Comparison of ENCODE assay signal across 9 cellular contexts in the genomic region with DNA sequence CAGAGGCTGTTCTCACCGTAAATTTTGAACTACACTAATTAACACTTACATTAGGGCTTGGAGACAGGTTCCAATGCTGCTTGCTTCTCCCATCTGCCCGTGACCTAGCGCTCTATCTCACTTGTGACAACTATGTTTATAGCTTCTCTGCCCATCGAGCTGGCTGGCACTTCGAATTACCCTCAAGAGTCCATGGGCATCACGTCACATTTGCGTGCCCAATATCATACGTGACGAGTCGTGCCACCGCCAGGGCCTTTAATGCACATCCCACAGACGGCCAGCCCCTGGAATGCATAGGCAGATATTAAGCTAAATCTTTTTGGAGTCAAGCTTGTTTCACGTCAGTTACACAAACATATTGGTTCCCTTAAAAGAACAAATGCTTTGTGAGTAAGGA.
"Had no signal": no experiment of that assay in that cellular context is flagged by ENCODE, and none has a peak within 500 bp of the region (broad histone marks: within the 10 kb centered on the region; RNA-seq: fewer than 3 reads in every experiment).

No MANE protein-coding gene starts in this region.

- H3K27ac ChIP-seq: HL-60, KMS-11 had no signal

- H3K4me3 Mint-ChIP-seq: IgD-negative memory B cell had no signal

- H3K27ac Mint-ChIP-seq: IgD-negative memory B cell had no signal

- ATAC-seq: HepG2, K562 had no signal

- H3K4me1 Mint-ChIP-seq: IgD-negative memory B cell had no signal

- H3K4me3 ChIP-seq: K562 had no signal

- FAIRE-seq: HepG2, HTR-8/SVneo, K562 had no signal

- H3K27me3 Mint-ChIP-seq: IgD-negative memory B cell had no signal

- DNase-seq: IMR-90, KBM-7, KG1 had no signal

- H3K36me3 Mint-ChIP-seq: IgD-negative memory B cell had no signal

- H3K4me2 ChIP-seq: KMS-11 had no signal
